ENCODE assay signal across 7 cellular contexts in genomic region chr4:16581117-16581516, GRCh38.
"Had no signal": no experiment of that assay in that cellular context is flagged by ENCODE, and none has a peak within 500 bp of the region (broad histone marks: within the 10 kb centered on the region; RNA-seq: fewer than 3 reads in every experiment).

No MANE protein-coding gene starts in this region.

- H3K27ac Mint-ChIP-seq: IgD-negative memory B cell had no signal

- H3K27me3 Mint-ChIP-seq: IgD-negative memory B cell had no signal

- H3K4me3 Mint-ChIP-seq: IgD-negative memory B cell had no signal

- FAIRE-seq: HTR-8/SVneo had no signal

- H3K9ac ChIP-seq: KMS-11 had no signal

- H3K4me1 Mint-ChIP-seq: IgD-negative memory B cell had no signal

- H3K4me2 ChIP-seq: KMS-11 had no signal

- DNase-seq: IMR-90, KBM-7, KG1 had no signal

- H3K27ac ChIP-seq: HL-60, KMS-11 had no signal

- H3K36me3 Mint-ChIP-seq: IgD-negative memory B cell had no signal
